Comparison of ENCODE assay signal across 8 cellular contexts in the genomic region with DNA sequence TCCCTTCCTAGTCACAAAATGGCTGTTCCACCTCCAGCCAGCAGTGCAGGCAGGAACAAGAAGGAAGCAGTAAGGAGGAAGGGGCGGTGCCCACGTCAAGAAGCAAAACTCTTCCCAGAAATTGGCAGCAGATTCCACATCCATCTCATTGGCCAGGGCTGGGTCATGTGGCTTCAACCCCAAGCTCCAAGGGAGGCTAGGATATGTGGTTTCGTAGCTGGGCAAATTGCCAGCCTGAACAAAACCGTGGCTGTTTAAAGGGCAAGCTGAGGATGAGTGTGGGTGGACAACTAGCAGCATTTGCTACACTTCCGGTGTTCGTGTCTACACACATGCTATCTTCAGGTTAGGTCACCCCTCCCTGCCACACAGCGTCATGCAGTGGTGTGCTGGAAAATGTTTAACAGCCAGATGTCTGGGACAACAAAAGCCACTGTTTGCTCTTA.
DNase-seq lines count a peak whose midpoint lies in the region; ATAC-seq and TF ChIP-seq lines count a peak whose summit lies in the region.

No MANE protein-coding gene starts in this region.

- no peak for TF ChIP-seq CTCF in GM12865 (IDR thresholded peaks at IDR 0.05; ENCODE audit: insufficient read depth, low read depth, low read length, missing control alignments)
- TF ChIP-seq CTCF in mammary epithelial cell (conservative IDR thresholded peaks at IDR 0.05 in 1 of 2, IDR thresholded peaks at IDR 0.05 in 1 of 2; ENCODE audit: extremely low read depth in 1 of 2, insufficient read depth in 1 of 2, low read depth in 1 of 2, low read length in 2 of 2) = no peak
- no peak for TF ChIP-seq CTCF in nephron (IDR thresholded peaks at IDR 0.05; ENCODE audit: unreplicated experiment in 3 of 3)

- no peak overlapping the region for H3K9ac ChIP-seq in mammary epithelial cell (ENCODE audit: insufficient read depth, low read length)

- no peak overlapping the region for H3K27ac ChIP-seq in mammary epithelial cell (ENCODE audit: insufficient read depth, low read depth, low read length)

- WGBS in mammary epithelial cell (ENCODE audit: low coverage, missing lambda C conversion rate) = 37% methylated on average over 7 of the region's 7 CpGs

- H3K4me3 ChIP-seq in GM12865 (ENCODE audit: low read depth, low read length) = no peak overlapping the region
- no peak overlapping the region for H3K4me3 ChIP-seq in mammary epithelial cell (replicated peaks in 1 of 3; ENCODE audit: insufficient read depth in 1 of 3, low read depth in 2 of 3, low read length in 3 of 3)

- dilution Hi-C loops in mammary epithelial cell (cut with HindIII; ENCODE audit: low sequenced_read_pairs) = loop anchor here (10.0 to 25.0 kb wide), 2 partner anchors 228 to 290 kb away; no protein-coding TSS in a partner anchor

- H2AFZ ChIP-seq in mammary epithelial cell (ENCODE audit: low read depth, low read length) = peak overlapping the region; percentile 72

- peaks cover 4% of the 10 kb centered on the region for H3K4me1 ChIP-seq in mammary epithelial cell (ENCODE audit: insufficient read depth, low read length)

- H3K4me2 ChIP-seq in mammary epithelial cell (ENCODE audit: insufficient read depth, low read depth, low read length) = no peak overlapping the region

- no TSS peak for BruUV-seq in mammary epithelial cell (replicated peaks; lab: Mats Ljungman, UMichigan)

- H3K9me3 ChIP-seq in mammary epithelial cell (replicated peaks; ENCODE audit: insufficient read depth, low read length) = no peaks in the 10 kb centered on the region

- H3K79me2 ChIP-seq in mammary epithelial cell (ENCODE audit: insufficient read depth, low read length) = no peaks in the 10 kb centered on the region

- DNase-seq in GM12865 (ENCODE audit: low read depth) (peak; percentile 29), NCI-H2171 (lab: John Stamatoyannopoulos, UW) (peak; percentile 25), mammary epithelial cell (peak; percentile 93), GM19238 (ENCODE audit: insufficient read length, low spot score) (no peak), amniotic stem cell (lab: John Stamatoyannopoulos, UW) (no peak), Kasumi-1 (lab: John Stamatoyannopoulos, UW) (no peak)

- H3K4me3 Mint-ChIP-seq in nephron = no peak overlapping the region

- no peaks in the 10 kb centered on the region for H3K27me3 ChIP-seq in mammary epithelial cell (ENCODE audit: insufficient read depth, low read length)

- no peaks in the 10 kb centered on the region for H3K27me3 Mint-ChIP-seq in nephron (ENCODE audit: low read depth)

- H3K27ac Mint-ChIP-seq in nephron = peak overlapping the region in 2 of 3 experiments; percentile 30 to 57

- no peaks in the 10 kb centered on the region for H3K36me3 Mint-ChIP-seq in nephron (ENCODE audit: low read depth)

- no peaks in the 10 kb centered on the region for H4K20me1 ChIP-seq in mammary epithelial cell (ENCODE audit: insufficient read depth, low read length)

- in situ Hi-C loops in mammary epithelial cell (cut with MboI; ENCODE audit: low sequenced_read_pairs in 2 of 2) = loop anchor here in 1 of 2 donors (10.0 kb wide), 1 partner anchor 230 kb away; no protein-coding TSS in a partner anchor

- H3K36me3 ChIP-seq in mammary epithelial cell (ENCODE audit: insufficient read depth, low read length) = no peaks in the 10 kb centered on the region

- CTCF ChIA-PET in mammary epithelial cell (lab: Charles Lee; ENCODE audit: low non-redundant PET) = no interaction called here

- no peak for ATAC-seq in GM19463 (IDR thresholded peaks at IDR 0.05; ENCODE audit: unreplicated experiment)

- H3K9me3 Mint-ChIP-seq in nephron = peaks cover 3% of the 10 kb centered on the region

- intact Hi-C loops in mammary epithelial cell (cut with micrococcal nuclease) = loop anchor here (5.0 kb wide), 2 partner anchors 92 to 292 kb away; a partner anchor contains a TSS

- peaks cover 15% of the 10 kb centered on the region for H3K4me1 Mint-ChIP-seq in nephron

Comparison
In these comparisons a context has a peak if more than half of its experiments do, and no peak if none do; other contexts are left out.
1. DNase-seq: peak in GM12865 (single experiment), NCI-H2171 (single experiment) and mammary epithelial cell (single experiment); none in GM19238 (single experiment), amniotic stem cell (single experiment) and Kasumi-1 (0 of 2).